In genomic region chr10:50293508-50294320, GRCh38 we compare ENCODE assay signal across 14 cellular contexts.
"Had no signal": no experiment of that assay in that cellular context is flagged by ENCODE, and none has a peak within 500 bp of the region (broad histone marks: within the 10 kb centered on the region; RNA-seq: fewer than 3 reads in every experiment).

No MANE protein-coding gene starts in this region.

- H3K27ac ChIP-seq: foreskin keratinocyte, left lung, pancreas, testis had no signal

- ATAC-seq: activated T-cell treated with anti-CD3 and anti-CD28 coated beads, Interleukin-2, amount 50 U/mL, for 4 hours; foreskin keratinocyte; left lung; pancreas; stimulated activated naive CD8-positive, alpha-beta T cell treated with anti-CD3 and anti-CD28 coated beads, Interleukin-15, amount 100 ng/mL, for 72 hours; T-helper 17 cell had no signal

- H3K36me3 ChIP-seq: left lung, pancreas had no signal

- FAIRE-seq: endothelial cell of umbilical vein, pancreas had no signal

- H3K4me1 ChIP-seq: foreskin keratinocyte, left lung, pancreas, testis had no signal

- H3K9me3 ChIP-seq: pancreas, testis had no signal

- H3K27me3 ChIP-seq: foreskin keratinocyte, left lung, pancreas, testis had no signal

- DNase-seq: activated CD4-positive, alpha-beta memory T cell treated with anti-CD3 and anti-CD28 coated beads for 36 hours; activated gamma-delta T cell; activated naive CD8-positive, alpha-beta T cell treated with anti-CD3 and anti-CD28 coated beads, Interleukin-2, amount 10 ng/mL, durations not matched to agents 7 days and 5 days; activated T-cell treated with anti-CD3 and anti-CD28 coated beads, Interleukin-2, amount 50 U/mL, for 4 hours; anterior cingulate cortex; foreskin keratinocyte; head of caudate nucleus; left lung; pancreas; stimulated activated CD4-positive, alpha-beta T cell treated with anti-CD3 and anti-CD28 coated beads, Interleukin-4, amount 100 ng/mL, for 4 hours; stimulated activated naive CD8-positive, alpha-beta T cell treated with anti-CD3 and anti-CD28 coated beads, Interleukin-15, amount 100 ng/mL, for 72 hours; T-helper 17 cell; testis had no signal

- H3K4me3 ChIP-seq: left lung, pancreas, testis had no signal
